ENCODE assay signal across 1 cellular context in the genomic region with DNA sequence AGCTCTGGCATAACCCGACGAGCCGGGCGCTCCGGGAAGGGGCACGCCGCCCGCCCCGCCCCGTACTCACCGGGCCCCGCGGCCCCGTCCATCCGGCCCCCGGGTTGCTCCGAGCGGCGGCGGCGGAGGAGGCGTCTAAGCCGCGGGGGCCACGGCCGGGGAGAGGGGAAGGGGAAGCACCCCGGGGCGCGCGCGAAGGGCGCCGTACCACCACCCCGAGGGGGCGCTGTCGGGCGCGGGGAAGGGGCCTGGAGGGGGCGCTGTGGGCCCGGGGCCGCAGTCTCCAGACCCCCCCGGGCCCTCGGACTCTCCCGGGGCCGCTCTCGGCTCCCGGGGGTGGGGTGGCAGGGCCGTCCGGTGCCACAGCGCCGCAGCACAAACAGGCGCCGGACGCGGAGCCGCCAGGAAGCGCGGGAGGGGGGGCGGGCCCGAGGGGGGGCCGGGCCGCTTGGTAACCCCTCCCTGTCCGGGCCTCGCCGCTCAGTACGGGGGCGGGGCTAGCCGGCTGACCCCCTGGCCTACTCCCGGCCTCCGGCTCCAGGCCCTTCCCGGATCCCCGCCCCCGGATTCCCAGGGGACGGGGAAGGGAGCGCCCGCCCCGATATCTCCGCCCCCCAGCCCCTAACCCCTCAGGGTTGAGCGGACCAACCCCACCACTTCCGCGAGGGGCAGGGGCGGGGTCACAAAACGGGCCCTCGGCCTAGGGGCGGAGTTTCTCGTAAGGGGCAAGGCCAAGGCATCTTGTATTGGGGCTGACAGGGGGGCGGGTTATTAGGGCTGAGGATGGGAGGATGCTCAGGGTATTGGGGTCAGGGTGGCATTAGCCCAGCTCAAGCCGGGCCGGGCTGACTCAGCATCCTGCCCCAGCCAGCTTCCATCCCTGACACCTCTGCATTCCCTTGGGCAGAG.
TF ChIP-seq lines count a peak whose summit lies in the region.

TSS of gene EML3 (minus strand) at position 410 of the 909 bp plus-strand sequence. CDS start at position 92, 318 bp downstream.
A gene with protein sequence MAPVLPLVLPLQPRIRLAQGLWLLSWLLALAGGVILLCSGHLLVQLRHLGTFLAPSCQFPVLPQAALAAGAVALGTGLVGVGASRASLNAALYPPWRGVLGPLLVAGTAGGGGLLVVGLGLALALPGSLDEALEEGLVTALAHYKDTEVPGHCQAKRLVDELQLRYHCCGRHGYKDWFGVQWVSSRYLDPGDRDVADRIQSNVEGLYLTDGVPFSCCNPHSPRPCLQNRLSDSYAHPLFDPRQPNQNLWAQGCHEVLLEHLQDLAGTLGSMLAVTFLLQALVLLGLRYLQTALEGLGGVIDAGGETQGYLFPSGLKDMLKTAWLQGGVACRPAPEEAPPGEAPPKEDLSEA (plus strand): TSS at position 892 of the 909 bp plus-strand sequence. CDS start 25 bp downstream, outside the sequence.

TF ChIP-seq in GM12878, 131 proteins besides CTCF, POLR2A, EP300 and RAD21 (continued from another document and continues in another):
- TF ChIP-seq ZBTB40 (IDR thresholded peaks at IDR 0.05; ENCODE audit: borderline replicate concordance), result no peak
- TF ChIP-seq IKZF1 (conservative IDR thresholded peaks at IDR 0.05), result peak; percentile 83
- TF ChIP-seq JUNB (IDR thresholded peaks at IDR 0.05), result no peak
- TF ChIP-seq MYC (IDR thresholded peaks at IDR 0.05; ENCODE audit: insufficient read depth, insufficient read length, insufficient replicate concordance, low read length, severe bottlenecking), result no peak
- no peak for TF ChIP-seq CBX3 (IDR thresholded peaks at IDR 0.05; ENCODE audit: borderline replicate concordance, low read depth)
- TF ChIP-seq, protein P1, sequence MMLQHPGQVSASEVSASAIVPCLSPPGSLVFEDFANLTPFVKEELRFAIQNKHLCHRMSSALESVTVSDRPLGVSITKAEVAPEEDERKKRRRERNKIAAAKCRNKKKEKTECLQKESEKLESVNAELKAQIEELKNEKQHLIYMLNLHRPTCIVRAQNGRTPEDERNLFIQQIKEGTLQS (IDR thresholded peaks at IDR 0.05; ENCODE audit: borderline replicate concordance, extremely low read depth, low read depth, low read length), result no peak
- no peak for TF ChIP-seq BRCA1 (IDR thresholded peaks at IDR 0.05; ENCODE audit: low read depth, low read length)
- TF ChIP-seq PAX8 (IDR thresholded peaks at IDR 0.05), result no peak
- peak; percentile 69 for TF ChIP-seq BACH1 (IDR thresholded peaks at IDR 0.05; ENCODE audit: borderline replicate concordance)
- TF ChIP-seq, protein P2, sequence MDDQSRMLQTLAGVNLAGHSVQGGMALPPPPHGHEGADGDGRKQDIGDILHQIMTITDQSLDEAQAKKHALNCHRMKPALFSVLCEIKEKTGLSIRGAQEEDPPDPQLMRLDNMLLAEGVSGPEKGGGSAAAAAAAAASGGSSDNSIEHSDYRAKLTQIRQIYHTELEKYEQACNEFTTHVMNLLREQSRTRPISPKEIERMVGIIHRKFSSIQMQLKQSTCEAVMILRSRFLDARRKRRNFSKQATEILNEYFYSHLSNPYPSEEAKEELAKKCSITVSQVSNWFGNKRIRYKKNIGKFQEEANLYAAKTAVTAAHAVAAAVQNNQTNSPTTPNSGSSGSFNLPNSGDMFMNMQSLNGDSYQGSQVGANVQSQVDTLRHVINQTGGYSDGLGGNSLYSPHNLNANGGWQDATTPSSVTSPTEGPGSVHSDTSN (IDR thresholded peaks at IDR 0.05; ENCODE audit: insufficient replicate concordance, low read depth, low read length), result peak; percentile 37
- peak; percentile 83 for TF ChIP-seq DPF2 (IDR thresholded peaks at IDR 0.05)
- TF ChIP-seq FOXK2 (IDR thresholded peaks at IDR 0.05), result no peak
- no peak for TF ChIP-seq IKZF2 (IDR thresholded peaks at IDR 0.05)
- TF ChIP-seq CBX5 (IDR thresholded peaks at IDR 0.05; ENCODE audit: low read depth), result no peak
- TF ChIP-seq TCF12 (IDR thresholded peaks at IDR 0.05; ENCODE audit: low read depth, low read length), result peak; percentile 45; the same call in 1 of the 2 replicates
- no peak for TF ChIP-seq HDAC6 (IDR thresholded peaks at IDR 0.05; ENCODE audit: unreplicated experiment)
- peak; percentile 51 for TF ChIP-seq ZNF687 (IDR thresholded peaks at IDR 0.05)
- TF ChIP-seq NFIC (IDR thresholded peaks at IDR 0.05; ENCODE audit: low read depth, low read length), result no peak
- TF ChIP-seq ETV6 (conservative IDR thresholded peaks at IDR 0.05 in 1 of 2, IDR thresholded peaks at IDR 0.05 in 1 of 2; ENCODE audit: borderline replicate concordance in 1 of 2, low read depth in 1 of 2), result no peak
- TF ChIP-seq POLR2AphosphoS2 (IDR thresholded peaks at IDR 0.05; ENCODE audit: low read depth, low read length), result no peak
- no peak for TF ChIP-seq RAD51 (IDR thresholded peaks at IDR 0.05)
- TF ChIP-seq CEBPZ (IDR thresholded peaks at IDR 0.05; ENCODE audit: low read depth, low read length), result no peak
- TF ChIP-seq NR2C1 (IDR thresholded peaks at IDR 0.05), result peak; percentile 50; the same call in 1 of the 2 replicates
- no peak for TF ChIP-seq JUND (IDR thresholded peaks at IDR 0.05; ENCODE audit: low read depth, low read length)
- no peak for TF ChIP-seq SMAD1 (IDR thresholded peaks at IDR 0.05; ENCODE audit: low read depth, partially characterized antibody)
- TF ChIP-seq ATF7 (IDR thresholded peaks at IDR 0.05; ENCODE audit: low read depth), result no peak
- TF ChIP-seq RBBP5 (conservative IDR thresholded peaks at IDR 0.05), result no peak
- TF ChIP-seq ZNF622 (IDR thresholded peaks at IDR 0.05), result no peak
- TF ChIP-seq LARP7 (IDR thresholded peaks at IDR 0.05), result peak; percentile 63
- no peak for TF ChIP-seq SUPT20H (IDR thresholded peaks at IDR 0.05; ENCODE audit: borderline replicate concordance, control insufficient read depth, low read depth, low read length)
- no peak for TF ChIP-seq NR2C2 (IDR thresholded peaks at IDR 0.05; ENCODE audit: borderline replicate concordance, control insufficient read depth, insufficient read length, low read depth)
- no peak; the same call in 1 of the 2 replicates for TF ChIP-seq TARDBP (IDR thresholded peaks at IDR 0.05; ENCODE audit: borderline replicate concordance)
- TF ChIP-seq USF2 (IDR thresholded peaks at IDR 0.05; ENCODE audit: borderline replicate concordance, low read depth, low read length), result no peak
- TF ChIP-seq NBN (IDR thresholded peaks at IDR 0.05), result no peak
- TF ChIP-seq ESRRA (IDR thresholded peaks at IDR 0.05; ENCODE audit: low read length), result no peak
- TF ChIP-seq SIX5 (IDR thresholded peaks at IDR 0.05; ENCODE audit: low read depth, low read length, severe bottlenecking), result no peak
- no peak for TF ChIP-seq WRNIP1 (IDR thresholded peaks at IDR 0.05; ENCODE audit: borderline replicate concordance, low read depth, low read length)
- no peak for TF ChIP-seq CHD1 (IDR thresholded peaks at IDR 0.05; ENCODE audit: low read depth, low read length)
- no peak for TF ChIP-seq RELB (IDR thresholded peaks at IDR 0.05; ENCODE audit: low read depth)
- no peak for TF ChIP-seq YBX1 (IDR thresholded peaks at IDR 0.05)
- TF ChIP-seq GABPA (IDR thresholded peaks at IDR 0.05; ENCODE audit: low read depth), result no peak
- no peak for TF ChIP-seq RELA (IDR thresholded peaks at IDR 0.05; ENCODE audit: borderline replicate concordance, partially characterized antibody)
